In the genomic region with DNA sequence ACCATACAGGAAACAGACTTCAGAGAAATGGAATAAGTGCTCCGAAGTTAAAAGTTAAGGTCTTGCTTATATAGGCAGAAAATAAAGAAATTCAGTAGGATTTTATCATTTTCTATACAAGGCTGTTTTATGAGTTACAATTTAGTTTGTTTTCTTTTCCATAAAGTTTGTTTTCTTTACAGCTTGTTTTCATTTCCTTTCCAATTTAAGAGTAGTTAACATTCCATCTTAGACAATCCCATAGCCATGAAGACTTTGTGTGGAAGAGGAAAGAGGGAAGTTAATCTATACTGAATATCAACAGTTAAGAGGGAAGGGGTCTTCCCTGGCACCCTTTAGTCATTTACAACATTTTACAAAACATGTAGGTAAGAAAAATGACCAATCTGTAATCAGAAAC, we compare ENCODE assay signal across 3 cellular contexts.
"Had no signal": no experiment of that assay in that cellular context is flagged by ENCODE, and none has a peak within 500 bp of the region (broad histone marks: within the 10 kb centered on the region; RNA-seq: fewer than 3 reads in every experiment).

No MANE protein-coding gene starts in this region.

- ATAC-seq: GM12878 had no signal

- DNase-seq: GDM1, GF-D8 had no signal

- H3K4me3 ChIP-seq: GM12878 had no signal
